In genomic region chr7:156616269-156617202, GRCh38 we compare ENCODE assay signal across 9 cellular contexts. TPM values are rescaled to one million over a fixed set of nuclear protein-coding genes. Genes with fewer than 3 reads are reported as not detected.
DNase-seq lines count a peak whose midpoint lies in the region; ATAC-seq lines count a peak whose summit lies in the region.
"Had no signal": no experiment of that assay in that cellular context is flagged by ENCODE, and none has a peak within 500 bp of the region (broad histone marks: within the 10 kb centered on the region; RNA-seq: fewer than 3 reads in every experiment).

No MANE protein-coding gene starts in this region.

- no peaks in the 10 kb centered on the region for H3K4me1 ChIP-seq in adipocyte (ENCODE audit: control insufficient read depth, insufficient read depth, low read length)
- H3K4me1 ChIP-seq in skeletal muscle satellite cell (ENCODE audit: control insufficient read depth, insufficient read depth, low read length): no peaks in the 10 kb centered on the region

- H3K4me3 ChIP-seq in adipocyte (ENCODE audit: low read length) (peak overlapping the region; percentile 70), skeletal muscle satellite cell (ENCODE audit: low read length) (no peak overlapping the region)
- H3K4me3 ChIP-seq: body of pancreas had no signal

- peak overlapping the region; percentile 49 for H3K4me2 ChIP-seq in skeletal muscle satellite cell (ENCODE audit: low read length)

- DNase-seq in HuH-7.5 (ENCODE audit: low spot score) (peak; percentile 46), adipocyte (ENCODE audit: low read depth) (peak; percentile 14), iris pigment epithelial cell (ENCODE audit: low read depth) (peak; percentile 8), HK-2 (ENCODE audit: unreplicated experiment) (no peak), SHP77 treated with DMSO at 0.1 percent for 48 hours (lab: John Stamatoyannopoulos, UW) (no peak)
- DNase-seq: body of pancreas had no signal

- H3K9me3 ChIP-seq in adipocyte (ENCODE audit: control insufficient read depth, low read length) (no peaks in the 10 kb centered on the region), skeletal muscle satellite cell (replicated peaks; ENCODE audit: low read length) (no peaks in the 10 kb centered on the region)
- H3K9me3 ChIP-seq: body of pancreas had no signal

- H3K36me3 ChIP-seq in adipocyte (ENCODE audit: control insufficient read depth, insufficient read depth, low read length, severe bottlenecking) (no peaks in the 10 kb centered on the region), skeletal muscle satellite cell (ENCODE audit: insufficient read depth, low read length) (no peaks in the 10 kb centered on the region)

- H3K27me3 ChIP-seq in adipocyte (replicated peaks; ENCODE audit: control insufficient read depth, insufficient read depth, low read length): peaks cover 13% of the 10 kb centered on the region
- H3K27me3 ChIP-seq in skeletal muscle satellite cell (ENCODE audit: control insufficient read depth, insufficient read depth, low read length): peaks cover 29% of the 10 kb centered on the region
- H3K27me3 ChIP-seq: body of pancreas had no signal

- ATAC-seq in HG02678 (IDR thresholded peaks at IDR 0.05; ENCODE audit: unreplicated experiment) (no peak), HG03025 (IDR thresholded peaks at IDR 0.05; ENCODE audit: low FRiP score, unreplicated experiment) (no peak)
- ATAC-seq: body of pancreas had no signal

- H3K9ac ChIP-seq in adipocyte (ENCODE audit: low read length) (peak overlapping the region; percentile 49), skeletal muscle satellite cell (ENCODE audit: low read depth, low read length) (no peak overlapping the region)

RNA-seq across cellular contexts. Expression of gene RNF32, which starts 24.0 kb away (rescaled TPM):
- 1.5 and 2.8 TPM in 2 replicates for total RNA-seq in skeletal muscle satellite cell (2012; rRNA removed)

Comparison
In these comparisons a context has a peak if more than half of its experiments do, and no peak if none do; other contexts are left out.
1. DNase-seq: peak in HuH-7.5 (single experiment), adipocyte (single experiment) and iris pigment epithelial cell (single experiment); none in HK-2 (single experiment) and SHP77 treated with DMSO at 0.1 percent for 48 hours (single experiment).